In the genomic region with DNA sequence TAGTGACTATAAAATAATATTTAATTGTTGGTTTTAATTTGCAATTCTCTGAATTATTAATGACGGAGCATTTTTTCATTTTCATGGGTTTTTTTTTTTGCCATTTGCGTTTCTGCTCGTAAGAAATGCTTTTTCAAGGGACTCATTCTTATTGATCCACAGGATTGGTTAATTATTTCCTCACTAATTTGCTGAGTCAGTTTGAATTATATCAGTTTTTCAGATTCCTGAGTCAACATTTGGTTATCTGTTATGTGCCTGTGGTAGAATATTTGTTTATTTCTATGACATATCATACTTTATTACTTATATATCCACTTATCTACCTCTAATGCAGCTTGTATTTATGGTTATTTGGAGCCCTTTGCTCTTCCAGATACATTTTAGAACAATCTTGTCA, we compare ENCODE assay signal across 31 cellular contexts.
"Had no signal": no experiment of that assay in that cellular context is flagged by ENCODE, and none has a peak within 500 bp of the region (broad histone marks: within the 10 kb centered on the region; RNA-seq: fewer than 3 reads in every experiment).

No MANE protein-coding gene starts in this region.

- FAIRE-seq: endometrium, endothelial cell of umbilical vein had no signal

- H3K4me3 ChIP-seq: ascending aorta, breast epithelium, cardiac muscle cell, colonic mucosa, esophagus squamous epithelium, gastroesophageal sphincter, heart right ventricle had no signal

- H3K9me3 ChIP-seq: ascending aorta, breast epithelium, colonic mucosa, esophagus squamous epithelium, gastroesophageal sphincter had no signal

- H3K27ac ChIP-seq: ascending aorta, breast epithelium, cardiac muscle cell, colonic mucosa, epithelial cell of prostate, esophagus squamous epithelium, gastroesophageal sphincter, heart right ventricle had no signal

- H3K4me1 ChIP-seq: ascending aorta, breast epithelium, colonic mucosa, esophagus squamous epithelium, gastroesophageal sphincter, heart right ventricle had no signal

- DNase-seq: activated CD4-positive, alpha-beta memory T cell treated with anti-CD3 and anti-CD28 coated beads, Interleukin-2, amount 10 ng/mL, durations not matched to agents 7 days and 5 days; activated CD4-positive, alpha-beta T cell treated with anti-CD3 and anti-CD28 coated beads for 36 hours; activated CD4-positive, alpha-beta T cell treated with anti-CD3 and anti-CD28 coated beads, Interleukin-2, amount 10 ng/mL, durations not matched to agents 7 days and 5 days; activated CD4-positive, alpha-beta T cell treated with anti-CD3 and anti-CD28 coated beads, Interleukin-2, amount 50 U/mL, for 4 hours; activated CD4-positive, CD25-positive, alpha-beta regulatory T cell; activated CD4-positive, CD25-positive, alpha-beta regulatory T cell treated with anti-CD3 and anti-CD28 coated beads, Interleukin-2, amount 50 U/mL, for 72 hours; activated CD8-positive, alpha-beta memory T cell treated with anti-CD3 and anti-CD28 coated beads, Interleukin-2, amount 50 U/mL, for 48 hours; activated gamma-delta T cell; activated naive CD4-positive, alpha-beta T cell; activated naive CD4-positive, alpha-beta T cell treated with anti-CD3 and anti-CD28 coated beads, Interleukin-2, amount 10 ng/mL, durations not matched to agents 7 days and 5 days; activated naive CD8-positive, alpha-beta T cell treated with anti-CD3 and anti-CD28 coated beads, Interleukin-2, amount 10 ng/mL, durations not matched to agents 7 days and 5 days; activated T-cell treated with anti-CD3 and anti-CD28 coated beads for 4 hours; activated T-cell treated with anti-CD3 and anti-CD28 coated beads, Interleukin-2, amount 50 U/mL, for 24 hours; activated T-cell treated with anti-CD3 and anti-CD28 coated beads, Interleukin-2, amount 50 U/mL, for 72 hours; central memory CD4-positive, alpha-beta T cell; cerebellar nuclear complex; colonic mucosa; effector CD8-positive, alpha-beta T cell; esophagus squamous epithelium; foreskin melanocyte; heart right ventricle; T-helper 17 cell; T1000 had no signal

- H3K36me3 ChIP-seq: ascending aorta, breast epithelium, cardiac muscle cell, colonic mucosa, esophagus squamous epithelium, gastroesophageal sphincter, heart right ventricle had no signal

- H3K27me3 ChIP-seq: ascending aorta, breast epithelium, cardiac muscle cell, colonic mucosa, esophagus squamous epithelium, gastroesophageal sphincter, heart right ventricle had no signal

- ATAC-seq: activated CD4-positive, alpha-beta T cell treated with anti-CD3 and anti-CD28 coated beads for 36 hours; activated naive CD4-positive, alpha-beta T cell treated with anti-CD3 and anti-CD28 coated beads, Interleukin-2, amount 50 U/mL, for 72 hours; activated T-cell treated with anti-CD3 and anti-CD28 coated beads, Interleukin-2, amount 50 U/mL, for 72 hours; gastroesophageal sphincter; heart right ventricle; T-helper 17 cell had no signal
